Comparison of ENCODE assay signal across 21 cellular contexts in genomic region chr6:44556046-44556445, GRCh38.
DNase-seq lines count a peak whose midpoint lies in the region; ATAC-seq lines count a peak whose summit lies in the region.
"Had no signal": no experiment of that assay in that cellular context is flagged by ENCODE, and none has a peak within 500 bp of the region (broad histone marks: within the 10 kb centered on the region; RNA-seq: fewer than 3 reads in every experiment).

No MANE protein-coding gene starts in this region.

- peak overlapping the region; percentile 24; the same call in 1 of the 2 replicates for H3K4me2 ChIP-seq in BLaER1
- H3K4me2 ChIP-seq: hepatocyte had no signal

- peaks cover 22% of the 10 kb centered on the region for H3K27me3 ChIP-seq in BLaER1
- H3K27me3 ChIP-seq: hepatocyte had no signal

- H3K36me3 ChIP-seq in BLaER1 = no peaks in the 10 kb centered on the region
- H3K36me3 ChIP-seq: neutrophil, spleen had no signal

- peaks cover 10% of the 10 kb centered on the region for H3K4me1 ChIP-seq in BLaER1

- H3K27ac ChIP-seq in BLaER1 = no peak overlapping the region
- H3K27ac ChIP-seq: dorsolateral prefrontal cortex, hepatocyte, neutrophil, spleen had no signal

- H3K4me3 ChIP-seq in BLaER1 = no peak overlapping the region
- H3K4me3 ChIP-seq: dorsolateral prefrontal cortex, hepatocyte, spleen had no signal

- ATAC-seq in GM18511 (IDR thresholded peaks at IDR 0.05; ENCODE audit: unreplicated experiment) (no peak), HG02884 (IDR thresholded peaks at IDR 0.05; ENCODE audit: unreplicated experiment) (no peak)
- ATAC-seq: activated CD8-positive, alpha-beta T cell treated with anti-CD3 and anti-CD28 coated beads, Interleukin-2, amount 10 ng/mL, durations not matched to agents 7 days and 5 days; Panc1; stimulated activated naive CD8-positive, alpha-beta T cell treated with anti-CD3 and anti-CD28 coated beads, Interleukin-15, amount 100 ng/mL, for 72 hours had no signal

- H3K9ac ChIP-seq in BLaER1 = no peak overlapping the region

- DNase-seq in DMS53 (lab: John Stamatoyannopoulos, UW) = peak; percentile 51
- peak; percentile 46 for DNase-seq in NCI-H2029 treated with DMSO at 0.1 percent for 48 hours (lab: John Stamatoyannopoulos, UW)
- DNase-seq in kidney tubule cell (ENCODE audit: low spot score) = peak; percentile 57
- no peak for DNase-seq in activated CD4-positive, CD25-positive, alpha-beta regulatory T cell treated with anti-CD3 and anti-CD28 coated beads, Interleukin-2, amount 50 U/mL, for 72 hours
- DNase-seq in effector CD4-positive, alpha-beta T cell = no peak
- DNase-seq: activated CD8-positive, alpha-beta T cell treated with anti-CD3 and anti-CD28 coated beads, Interleukin-2, amount 10 ng/mL, durations not matched to agents 7 days and 5 days; activated naive CD4-positive, alpha-beta T cell; activated T-cell treated with anti-CD3 and anti-CD28 coated beads, Interleukin-2, amount 50 U/mL, for 1 hour; dorsolateral prefrontal cortex; NCI-H1436; NCI-H2171 treated with DMSO at 0.1 percent for 48 hours; NCI-H82; spleen; stimulated activated CD4-positive, alpha-beta T cell treated with anti-CD3 and anti-CD28 coated beads, Interleukin-4, amount 100 ng/mL, for 4 hours; stimulated activated naive CD8-positive, alpha-beta T cell treated with anti-CD3 and anti-CD28 coated beads, Interleukin-15, amount 100 ng/mL, for 72 hours had no signal

- no peaks in the 10 kb centered on the region for H4K20me1 ChIP-seq in BLaER1

- no peaks in the 10 kb centered on the region for H3K9me3 ChIP-seq in BLaER1
- H3K9me3 ChIP-seq: neutrophil, spleen had no signal

Comparison
In these comparisons a context has a peak if more than half of its experiments do, and no peak if none do; other contexts are left out.
1. DNase-seq: peak in DMS53 (single experiment), NCI-H2029 treated with DMSO at 0.1 percent for 48 hours (single experiment) and kidney tubule cell (single experiment); none in activated CD4-positive, CD25-positive, alpha-beta regulatory T cell treated with anti-CD3 and anti-CD28 coated beads, Interleukin-2, amount 50 U/mL, for 72 hours (single experiment) and effector CD4-positive, alpha-beta T cell (single experiment).